In genomic region chr6:32415521-32416019, GRCh38 we compare ENCODE assay signal across 1 cellular context.
TF ChIP-seq lines count a peak whose summit lies in the region.

No MANE protein-coding gene starts in this region.

TF ChIP-seq in H1, 55 proteins besides CTCF, POLR2A, EP300 and RAD21:
- TF ChIP-seq, protein P1, sequence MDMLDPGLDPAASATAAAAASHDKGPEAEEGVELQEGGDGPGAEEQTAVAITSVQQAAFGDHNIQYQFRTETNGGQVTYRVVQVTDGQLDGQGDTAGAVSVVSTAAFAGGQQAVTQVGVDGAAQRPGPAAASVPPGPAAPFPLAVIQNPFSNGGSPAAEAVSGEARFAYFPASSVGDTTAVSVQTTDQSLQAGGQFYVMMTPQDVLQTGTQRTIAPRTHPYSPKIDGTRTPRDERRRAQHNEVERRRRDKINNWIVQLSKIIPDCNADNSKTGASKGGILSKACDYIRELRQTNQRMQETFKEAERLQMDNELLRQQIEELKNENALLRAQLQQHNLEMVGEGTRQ (IDR thresholded peaks at IDR 0.05; ENCODE audit: low read length) = no peak
- TF ChIP-seq RFX5 (IDR thresholded peaks at IDR 0.05; ENCODE audit: borderline replicate concordance, low read depth, low read length) = peak; percentile 50; the same call in 1 of the 2 replicates
